Comparison of ENCODE assay signal across 2 cellular contexts in the genomic region with DNA sequence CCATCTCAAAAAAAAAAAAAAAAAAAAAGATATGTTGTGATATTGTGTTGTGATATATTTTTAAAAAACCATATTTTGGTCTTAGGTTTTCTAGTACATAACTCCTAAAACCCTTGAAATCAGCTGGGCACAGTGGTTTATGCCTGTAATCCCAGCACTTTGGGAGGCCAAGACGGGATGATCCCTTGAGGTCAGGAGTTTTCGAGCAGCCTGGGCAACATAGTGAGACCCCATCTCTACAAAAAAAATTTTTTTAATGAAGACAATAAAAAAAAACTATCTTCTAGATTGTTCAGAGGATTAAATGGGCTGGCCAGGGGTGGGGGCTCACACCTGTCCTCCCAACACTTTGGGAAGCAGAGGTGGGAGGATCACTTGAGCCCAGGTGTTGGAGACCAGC.
TF ChIP-seq lines count a peak whose summit lies in the region.

No MANE protein-coding gene starts in this region.

TF ChIP-seq in WTC11, 78 proteins besides CTCF, POLR2A, EP300 and RAD21:
- TF ChIP-seq, protein P1, sequence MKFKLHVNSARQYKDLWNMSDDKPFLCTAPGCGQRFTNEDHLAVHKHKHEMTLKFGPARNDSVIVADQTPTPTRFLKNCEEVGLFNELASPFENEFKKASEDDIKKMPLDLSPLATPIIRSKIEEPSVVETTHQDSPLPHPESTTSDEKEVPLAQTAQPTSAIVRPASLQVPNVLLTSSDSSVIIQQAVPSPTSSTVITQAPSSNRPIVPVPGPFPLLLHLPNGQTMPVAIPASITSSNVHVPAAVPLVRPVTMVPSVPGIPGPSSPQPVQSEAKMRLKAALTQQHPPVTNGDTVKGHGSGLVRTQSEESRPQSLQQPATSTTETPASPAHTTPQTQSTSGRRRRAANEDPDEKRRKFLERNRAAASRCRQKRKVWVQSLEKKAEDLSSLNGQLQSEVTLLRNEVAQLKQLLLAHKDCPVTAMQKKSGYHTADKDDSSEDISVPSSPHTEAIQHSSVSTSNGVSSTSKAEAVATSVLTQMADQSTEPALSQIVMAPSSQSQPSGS (CRISPR knock-in tag; IDR thresholded peaks at IDR 0.05; ENCODE audit: borderline replicate concordance, low read depth) = no peak
- TF ChIP-seq RELA (CRISPR knock-in tag; IDR thresholded peaks at IDR 0.05; ENCODE audit: borderline replicate concordance) (no peak), MXD4 (CRISPR knock-in tag; IDR thresholded peaks at IDR 0.05; ENCODE audit: borderline replicate concordance) (no peak), ZNF121 (CRISPR knock-in tag; IDR thresholded peaks at IDR 0.05) (peak; percentile 52; the same call in 1 of the 2 replicates), SOX15 (CRISPR knock-in tag; IDR thresholded peaks at IDR 0.05) (no peak), TEAD4 (CRISPR knock-in tag; IDR thresholded peaks at IDR 0.05) (no peak), ZNF671 (CRISPR knock-in tag; IDR thresholded peaks at IDR 0.05) (no peak)

TF ChIP-seq in neural cell, 6 proteins besides CTCF, POLR2A, EP300 and RAD21:
- no peak for TF ChIP-seq TAF1 (IDR thresholded peaks at IDR 0.05; ENCODE audit: low read depth)
